8 cellular contexts compared by ENCODE assay signal in genomic region chr6:89242574-89243330, GRCh38. TPM values are rescaled to one million over a fixed set of nuclear protein-coding genes. Genes with fewer than 3 reads are reported as not detected.
DNase-seq lines count a peak whose midpoint lies in the region; ATAC-seq and TF ChIP-seq lines count a peak whose summit lies in the region.

No MANE protein-coding gene starts in this region.

- intact Hi-C loops in vagina (cut with DNase I), result loop anchor here (10.0 kb wide), 1 partner anchor 258 kb away; no protein-coding TSS in a partner anchor

- H3K27ac ChIP-seq in vagina, result no peak overlapping the region

- H3K9me3 ChIP-seq in BE2C (no peaks in the 10 kb centered on the region), vagina (no peaks in the 10 kb centered on the region)

- H3K27me3 ChIP-seq in BE2C, result no peaks in the 10 kb centered on the region
- no peaks in the 10 kb centered on the region for H3K27me3 ChIP-seq in vagina

- H3K36me3 ChIP-seq in BE2C, result no peaks in the 10 kb centered on the region
- H3K36me3 ChIP-seq in vagina, result no peaks in the 10 kb centered on the region

- no peak overlapping the region for H3K4me3 ChIP-seq in BE2C (ENCODE audit: low read depth, low read length)
- H3K4me3 ChIP-seq in vagina, result no peak overlapping the region

- TF ChIP-seq CTCF in BE2C (IDR thresholded peaks at IDR 0.05; ENCODE audit: low read depth, low read length), result peak; percentile 59
- no peak for TF ChIP-seq CTCF in GM20000 (IDR thresholded peaks at IDR 0.05; ENCODE audit: extremely low read depth, missing control alignments)
- peak in 2 of 3 experiments; percentile 48 to 50 for TF ChIP-seq CTCF in vagina (IDR thresholded peaks at IDR 0.05)

- DNase-seq in BE2C (peak; percentile 30), GM20000 (ENCODE audit: low spot score) (peak; percentile 52), NCI-H345 (lab: John Stamatoyannopoulos, UW) (peak; percentile 56), astrocyte of the hippocampus (ENCODE audit: low read depth, low spot score) (peak; percentile 54), left kidney (ENCODE audit: low read depth, low spot score) (peak; percentile 83), vagina (ENCODE audit: extremely low spot score in 2 of 2) (no peak)
- no peak for DNase-seq in activated naive CD4-positive, alpha-beta T cell (lab: John Stamatoyannopoulos, UW)

- H3K4me1 ChIP-seq in BE2C (no peaks in the 10 kb centered on the region), vagina (no peaks in the 10 kb centered on the region)

- no peak for TF ChIP-seq POLR2A in vagina (IDR thresholded peaks at IDR 0.05)

- no peak for ATAC-seq in GM18519 (IDR thresholded peaks at IDR 0.05; ENCODE audit: low FRiP score, unreplicated experiment)

RNA-seq across cellular contexts. Expression of gene GABRR1, which starts 25.6 kb away (rescaled TPM):
- not detected for polyA plus RNA-seq in BE2C (2012; ENCODE audit: insufficient read depth, insufficient read length, low read depth)
- total RNA-seq in vagina, result not detected

Comparison
In these comparisons a context has a peak if more than half of its experiments do, and no peak if none do; other contexts are left out.
1. DNase-seq: peak in BE2C (single experiment), GM20000 (single experiment), NCI-H345 (single experiment), astrocyte of the hippocampus (single experiment) and left kidney (single experiment); none in vagina (0 of 2) and activated naive CD4-positive, alpha-beta T cell (0 of 4).